Comparison of ENCODE assay signal across 8 cellular contexts in the genomic region with DNA sequence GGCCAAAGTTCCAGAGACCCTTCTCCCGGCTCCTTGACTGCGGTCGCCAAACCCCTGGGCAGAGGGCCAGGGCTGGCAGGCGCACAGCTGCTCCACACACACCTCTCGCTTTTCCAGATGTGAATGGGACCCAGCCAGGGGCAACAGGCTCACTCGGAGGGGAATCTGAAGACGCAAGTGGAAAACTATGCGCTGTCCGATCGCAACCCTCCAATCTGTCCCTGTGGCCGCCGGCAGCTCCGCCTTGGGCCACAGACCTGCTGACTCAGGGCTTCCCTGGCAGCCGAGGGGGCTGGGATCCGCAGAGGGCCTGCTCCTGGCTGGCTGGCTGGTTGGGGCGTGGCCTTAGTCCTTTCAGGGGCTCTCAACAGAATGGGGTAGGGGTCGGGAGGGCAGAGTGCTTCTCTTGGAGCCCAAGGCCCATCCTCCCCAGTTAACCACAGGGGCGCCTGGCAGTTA. TPM values are rescaled to one million over a fixed set of nuclear protein-coding genes. Genes with fewer than 3 reads are reported as not detected.
DNase-seq lines count a peak whose midpoint lies in the region; ATAC-seq and TF ChIP-seq lines count a peak whose summit lies in the region.

No MANE protein-coding gene starts in this region.

- peak overlapping the region; percentile 61 for H3K4me2 ChIP-seq in parathyroid adenoma (ENCODE audit: low read length)

- H3K27ac ChIP-seq in parathyroid adenoma, result peak overlapping the region; percentile 3

- H3K27me3 ChIP-seq in parathyroid adenoma (ENCODE audit: control insufficient read depth, insufficient read depth, low read length), result no peaks in the 10 kb centered on the region

- no peaks in the 10 kb centered on the region for H3K9me3 ChIP-seq in parathyroid adenoma (ENCODE audit: control insufficient read depth, low read length)

- TF ChIP-seq CTCF in fibroblast of villous mesenchyme (IDR thresholded peaks at IDR 0.05; ENCODE audit: insufficient read depth, low read depth, low read length) (no peak), parathyroid adenoma (IDR thresholded peaks at IDR 0.05) (no peak)

- H3K4me3 ChIP-seq in fibroblast of villous mesenchyme (ENCODE audit: low read depth, low read length), result peak overlapping the region; percentile 21
- H3K4me3 ChIP-seq in parathyroid adenoma (ENCODE audit: low read depth, low read length), result peak overlapping the region; percentile 5

- ATAC-seq in HG03045 (IDR thresholded peaks at IDR 0.05; ENCODE audit: unreplicated experiment), result no peak

- H2AFZ ChIP-seq in parathyroid adenoma, result peak overlapping the region; percentile 44

- no peaks in the 10 kb centered on the region for H3K79me2 ChIP-seq in parathyroid adenoma

- DNase-seq in DMS79 (lab: John Stamatoyannopoulos, UW), result peak; percentile 44
- DNase-seq in RPMI7951 (ENCODE audit: low read depth), result peak; percentile 87
- DNase-seq in fibroblast of villous mesenchyme (ENCODE audit: low read depth), result peak; percentile 70
- no peak for DNase-seq in effector CD4-positive, alpha-beta T cell
- no peak for DNase-seq in activated T-cell treated with anti-CD3 and anti-CD28 coated beads, Interleukin-2, amount 50 U/mL, for 48 hours
- DNase-seq in GF-D8 (lab: John Stamatoyannopoulos, UW), result no peak

- H3K36me3 ChIP-seq in parathyroid adenoma (ENCODE audit: control insufficient read depth, insufficient read depth, low read length), result no peaks in the 10 kb centered on the region

- H3K9ac ChIP-seq in parathyroid adenoma, result no peak overlapping the region

- peaks cover 11% of the 10 kb centered on the region for H3K4me1 ChIP-seq in parathyroid adenoma

RNA-seq across cellular contexts. Expression of a gene that starts 54.0 kb away (rescaled TPM):
- total RNA-seq in RPMI7951 (2014; rRNA removed; shearing (Covaris generic)), result 8.1 and 10.4 TPM in 2 replicates
- 19.9 and 25.8 TPM in 2 replicates for total RNA-seq in fibroblast of villous mesenchyme

Comparison
In these comparisons a context has a peak if more than half of its experiments do, and no peak if none do; other contexts are left out.
1. DNase-seq: peak in DMS79 (single experiment), RPMI7951 (single experiment) and fibroblast of villous mesenchyme (single experiment); none in effector CD4-positive, alpha-beta T cell (single experiment), activated T-cell treated with anti-CD3 and anti-CD28 coated beads, Interleukin-2, amount 50 U/mL, for 48 hours (0 of 2) and GF-D8 (single experiment).